ENCODE assay signal across 8 cellular contexts in genomic region chr1:26530898-26531598, GRCh38. TPM values are rescaled to one million over a fixed set of nuclear protein-coding genes. Genes with fewer than 3 reads are reported as not detected.
DNase-seq lines count a peak whose midpoint lies in the region; ATAC-seq and TF ChIP-seq lines count a peak whose summit lies in the region.

No MANE protein-coding gene starts in this region.

- no peak overlapping the region for H2AFZ ChIP-seq in fibroblast of lung (ENCODE audit: low read length)

- H3K9me3 Mint-ChIP-seq in activated T-cell treated with anti-CD3 and anti-CD28 coated beads, Interleukin-2, amount 50 U/mL, for 24 hours, result no peaks in the 10 kb centered on the region

- peaks cover 40% of the 10 kb centered on the region for H3K4me1 Mint-ChIP-seq in activated T-cell treated with anti-CD3 and anti-CD28 coated beads, Interleukin-2, amount 50 U/mL, for 24 hours (ENCODE audit: low read depth)

- no peak overlapping the region for H3K4me2 ChIP-seq in fibroblast of lung (ENCODE audit: extremely low read depth, insufficient read depth, low read length)

- no peak overlapping the region for H3K9ac ChIP-seq in fibroblast of lung (ENCODE audit: insufficient read depth, low read length)

- no peaks in the 10 kb centered on the region for H3K79me2 ChIP-seq in fibroblast of lung (ENCODE audit: control insufficient read depth, insufficient read depth, low read length)

- no peak overlapping the region for H3K27ac Mint-ChIP-seq in activated T-cell treated with anti-CD3 and anti-CD28 coated beads, Interleukin-2, amount 50 U/mL, for 24 hours

- ATAC-seq in HG02759 (IDR thresholded peaks at IDR 0.05; ENCODE audit: unreplicated experiment), result no peak

- peak; percentile 59 for TF ChIP-seq POLR2A in prostate gland (IDR thresholded peaks at IDR 0.05)

- no peak for DNase-seq in activated T-cell treated with anti-CD3 and anti-CD28 coated beads, Interleukin-2, amount 50 U/mL, for 24 hours
- no peak for DNase-seq in activated T-cell treated with anti-CD3 and anti-CD28 coated beads, Interleukin-2, amount 50 U/mL, for 1 hour
- DNase-seq in M059J (ENCODE audit: low read depth) (peak; percentile 96), SW480 (ENCODE audit: low spot score) (peak; percentile 88), fibroblast of lung (ENCODE audit: low read depth in 2 of 2) (peak; percentile 19 to 72), prostate gland (ENCODE audit: low spot score) (peak; percentile 74), cortex of kidney (lab: John Stamatoyannopoulos, UW) (no peak)

- peak overlapping the region; percentile 84 for H3K4me3 Mint-ChIP-seq in activated T-cell treated with anti-CD3 and anti-CD28 coated beads, Interleukin-2, amount 50 U/mL, for 24 hours

- H3K27me3 Mint-ChIP-seq in activated T-cell treated with anti-CD3 and anti-CD28 coated beads, Interleukin-2, amount 50 U/mL, for 24 hours, result no peaks in the 10 kb centered on the region

- no peak overlapping the region for H3K27ac ChIP-seq in fibroblast of lung (ENCODE audit: insufficient read depth, low read length)
- H3K27ac ChIP-seq in prostate gland, result peak overlapping the region; percentile 83 to 91

- H3K36me3 ChIP-seq in fibroblast of lung (ENCODE audit: control insufficient read depth, insufficient read depth, low read length) (no peaks in the 10 kb centered on the region), prostate gland (no peaks in the 10 kb centered on the region)

- H3K4me1 ChIP-seq in fibroblast of lung (ENCODE audit: control insufficient read depth, extremely low read depth, insufficient read depth, low read length) (no peaks in the 10 kb centered on the region), prostate gland (replicated peaks) (peaks cover 13% of the 10 kb centered on the region)

- H4K20me1 ChIP-seq in fibroblast of lung (ENCODE audit: control insufficient read depth, extremely low read depth, insufficient read depth, low read length), result no peaks in the 10 kb centered on the region

- 25% methylated on average over 9 of the region's 9 CpGs for WGBS in prostate gland

- H3K27me3 ChIP-seq in fibroblast of lung (ENCODE audit: control insufficient read depth, insufficient read depth, low read length) (no peaks in the 10 kb centered on the region), prostate gland (replicated peaks; ENCODE audit: insufficient read depth) (no peaks in the 10 kb centered on the region)

- no peaks in the 10 kb centered on the region for H3K9me3 ChIP-seq in fibroblast of lung (ENCODE audit: control insufficient read depth, insufficient read depth, low read depth, low read length)
- H3K9me3 ChIP-seq in prostate gland, result no peaks in the 10 kb centered on the region

- H3K36me3 Mint-ChIP-seq in activated T-cell treated with anti-CD3 and anti-CD28 coated beads, Interleukin-2, amount 50 U/mL, for 24 hours (ENCODE audit: low read depth), result peaks cover 2% of the 10 kb centered on the region

- intact Hi-C loops in prostate gland (cut with DNase I), result no loop called here

- TF ChIP-seq CTCF in fibroblast of lung (conservative IDR thresholded peaks at IDR 0.05 in 1 of 2, IDR thresholded peaks at IDR 0.05 in 1 of 2; ENCODE audit: low read depth in 1 of 2, low read length in 2 of 2), result peak in 1 of 2 donors; percentile 6
- peak in 3 of 4 experiments; percentile 12 to 54 (median 41) for TF ChIP-seq CTCF in prostate gland (IDR thresholded peaks at IDR 0.05)

- no peak overlapping the region for H3K4me3 ChIP-seq in fibroblast of lung (replicated peaks in 1 of 4; ENCODE audit: control extremely low read depth in 1 of 4, insufficient read depth in 1 of 4, low read depth in 3 of 4, low read length in 4 of 4)
- H3K4me3 ChIP-seq in prostate gland, result peak overlapping the region; percentile 74 to 95

RNA-seq across cellular contexts. Expression of gene RPS6KA1, which starts 1.5 kb away (rescaled TPM):
- total RNA-seq in M059J (2014; rRNA removed; shearing (Covaris generic)), result 24.8 and 34.2 TPM in 2 replicates
- 1.7 and 2.6 TPM in 2 replicates for total RNA-seq in fibroblast of lung
- polyA plus RNA-seq in fibroblast of lung, result 0.64 and 0.94 TPM in 2 replicates
- 0.90 and 1.1 TPM in 2 replicates for polyA plus RNA-seq in fibroblast of lung (2012)
- 0.47 and 1.3 TPM in 2 replicates for polyA minus RNA-seq in fibroblast of lung (ENCODE audit: low replicate concordance)
- total RNA-seq in prostate gland, result 10 to 100 TPM; 38.6 to 87.5 TPM

RNA-seq across cellular contexts. Expression of gene HMGN2, which starts 58.8 kb away (rescaled TPM):
- 1,156 and 1,189 TPM in 2 replicates for total RNA-seq in M059J (2014; rRNA removed; shearing (Covaris generic))
- total RNA-seq in fibroblast of lung (123 and 170 TPM in 2 replicates), prostate gland (100 to 1,000 TPM; 264 to 385 TPM)
- 442 and 557 TPM in 2 replicates for polyA plus RNA-seq in fibroblast of lung
- polyA plus RNA-seq in fibroblast of lung (2012), result 438 and 628 TPM in 2 replicates
- 30.0 and 34.6 TPM in 2 replicates for polyA minus RNA-seq in fibroblast of lung (ENCODE audit: low replicate concordance)

Comparison
In these comparisons a context has a peak if more than half of its experiments do, and no peak if none do; other contexts are left out.
1. DNase-seq: peak in M059J (single experiment), SW480 (single experiment), fibroblast of lung (2 of 2) and prostate gland (single experiment); none in activated T-cell treated with anti-CD3 and anti-CD28 coated beads, Interleukin-2, amount 50 U/mL, for 24 hours (single experiment), activated T-cell treated with anti-CD3 and anti-CD28 coated beads, Interleukin-2, amount 50 U/mL, for 1 hour (single experiment) and cortex of kidney (single experiment).
2. H3K4me3 ChIP-seq: peak in prostate gland (2 of 2); none in fibroblast of lung (0 of 4).